ENCODE assay signal across 2 cellular contexts in genomic region chr7:219581-220150, GRCh38.
A peak's percentile ranks its signal among the peaks of the same experiment; 100 is the strongest.
TF ChIP-seq lines count a peak whose summit lies in the region.

No MANE protein-coding gene starts in this region.

TF ChIP-seq in H1, 55 proteins besides CTCF, POLR2A, EP300 and RAD21:
- TF ChIP-seq KDM1A (IDR thresholded peaks at IDR 0.05; ENCODE audit: borderline replicate concordance, low read length) (no peak), PHF8 (conservative IDR thresholded peaks at IDR 0.05; ENCODE audit: low read depth, low read length) (no peak), BCL11A (IDR thresholded peaks at IDR 0.05; ENCODE audit: low read depth in 2 of 2, low read length in 2 of 2) (no peak), SUZ12 (IDR thresholded peaks at IDR 0.05; ENCODE audit: low read length) (no peak), EGR1 (IDR thresholded peaks at IDR 0.05; ENCODE audit: borderline replicate concordance, low read depth, low read length) (no peak), GTF2F1 (IDR thresholded peaks at IDR 0.05; ENCODE audit: borderline replicate concordance, low read depth, low read length) (no peak), ATF2 (IDR thresholded peaks at IDR 0.05; ENCODE audit: low read length) (no peak), JUND (IDR thresholded peaks at IDR 0.05; ENCODE audit: low read length) (no peak), MAX (IDR thresholded peaks at IDR 0.05) (no peak), TBP (IDR thresholded peaks at IDR 0.05; ENCODE audit: low read depth, low read length) (no peak), GABPA (IDR thresholded peaks at IDR 0.05; ENCODE audit: borderline replicate concordance, insufficient read depth, low read length) (no peak), EZH2 (IDR thresholded peaks at IDR 0.05; ENCODE audit: low read depth, low read length, severe bottlenecking) (no peak), TCF12 (IDR thresholded peaks at IDR 0.05; ENCODE audit: low read depth, low read length) (no peak), JUN (IDR thresholded peaks at IDR 0.05; ENCODE audit: low read depth, low read length) (no peak), HDAC6 (IDR thresholded peaks at IDR 0.05; ENCODE audit: low read depth, low read length) (no peak), CHD1 (IDR thresholded peaks at IDR 0.05; ENCODE audit: low read depth, low read length) (no peak), BACH1 (IDR thresholded peaks at IDR 0.05; ENCODE audit: low read length) (no peak), CREB1 (IDR thresholded peaks at IDR 0.05) (no peak), ZNF274 (IDR thresholded peaks at IDR 0.05; ENCODE audit: borderline replicate concordance, extremely low read depth, low read length) (no peak)

TF ChIP-seq in HepG2, 621 proteins besides CTCF, POLR2A, EP300 and RAD21 (continues in another document):
- TF ChIP-seq FOXA3 (CRISPR knock-in tag; IDR thresholded peaks at IDR 0.05) (peak; percentile 80), SRY (CRISPR knock-in tag; IDR thresholded peaks at IDR 0.05) (no peak), KDM6A (CRISPR knock-in tag; IDR thresholded peaks at IDR 0.05; ENCODE audit: low read depth) (no peak), RXRB (CRISPR knock-in tag; IDR thresholded peaks at IDR 0.05; ENCODE audit: borderline replicate concordance) (peak; percentile 50; the same call in 1 of the 2 replicates), ZBTB7B (CRISPR knock-in tag; IDR thresholded peaks at IDR 0.05) (peak; percentile 77; the same call in 1 of the 2 replicates), GATAD2A (CRISPR knock-in tag; IDR thresholded peaks at IDR 0.05) (peak; percentile 84), ISL2 (CRISPR knock-in tag; IDR thresholded peaks at IDR 0.05) (peak; percentile 48), BORCS8-MEF2B (CRISPR knock-in tag; IDR thresholded peaks at IDR 0.05) (peak; percentile 55; the same call in 1 of the 2 replicates), CCDC6 (CRISPR knock-in tag; IDR thresholded peaks at IDR 0.05) (peak; percentile 82), ZNF276 (CRISPR knock-in tag; IDR thresholded peaks at IDR 0.05; ENCODE audit: low read depth) (no peak), MED1 (CRISPR knock-in tag; IDR thresholded peaks at IDR 0.05) (peak; percentile 52; the same call in 1 of the 2 replicates), ATM (IDR thresholded peaks at IDR 0.05; ENCODE audit: borderline replicate concordance) (no peak), ZNF501 (CRISPR knock-in tag; IDR thresholded peaks at IDR 0.05) (peak; percentile 16; the same call in 1 of the 2 replicates), HDAC2 (CRISPR knock-in tag; IDR thresholded peaks at IDR 0.05) (peak; percentile 46; the same call in 1 of the 2 replicates), MXI1 (IDR thresholded peaks at IDR 0.05; ENCODE audit: borderline replicate concordance, low read depth, low read length) (no peak; the same call in 2 of the 3 replicates), MEIS2 (CRISPR knock-in tag; IDR thresholded peaks at IDR 0.05) (0 out of 2 replicates have a peak, but pooled peaks have one; percentile 11), SOX5 (CRISPR knock-in tag; IDR thresholded peaks at IDR 0.05; ENCODE audit: borderline replicate concordance) (peak; percentile 69; the same call in 1 of the 2 replicates), ETV5 (CRISPR knock-in tag; IDR thresholded peaks at IDR 0.05; ENCODE audit: borderline replicate concordance) (no peak), ZSCAN9 (CRISPR knock-in tag; IDR thresholded peaks at IDR 0.05; ENCODE audit: borderline replicate concordance) (0 out of 2 replicates have a peak, but pooled peaks have one; percentile 12), ZNF563 (CRISPR knock-in tag; IDR thresholded peaks at IDR 0.05) (0 out of 2 replicates have a peak, but pooled peaks have one; percentile 21), SOX13 (IDR thresholded peaks at IDR 0.05) (no peak), SOX13 (CRISPR knock-in tag; conservative IDR thresholded peaks at IDR 0.05 in 1 of 2, IDR thresholded peaks at IDR 0.05 in 1 of 2) (peak in 1 of 2 experiments; percentile 78; a peak in 2 of 4 replicates), MYPOP (CRISPR knock-in tag; IDR thresholded peaks at IDR 0.05) (peak; percentile 56; the same call in 1 of the 2 replicates), KDM3A (CRISPR knock-in tag; IDR thresholded peaks at IDR 0.05; ENCODE audit: low read depth) (no peak), ASH2L (IDR thresholded peaks at IDR 0.05; ENCODE audit: insufficient read length, low read depth, low read length) (peak; percentile 63), HMG20B (CRISPR knock-in tag; conservative IDR thresholded peaks at IDR 0.05) (peak; percentile 47; the same call in 1 of the 2 replicates), NKX3-1 (CRISPR knock-in tag; IDR thresholded peaks at IDR 0.05) (no peak), ZNF546 (CRISPR knock-in tag; conservative IDR thresholded peaks at IDR 0.05) (no peak), RNF2 (conservative IDR thresholded peaks at IDR 0.05; ENCODE audit: low read depth) (no peak), ZNF788 (CRISPR knock-in tag; IDR thresholded peaks at IDR 0.05; ENCODE audit: borderline replicate concordance) (peak; percentile 41; the same call in 1 of the 2 replicates), MTF1 (CRISPR knock-in tag; IDR thresholded peaks at IDR 0.05) (no peak), RARA (CRISPR knock-in tag; IDR thresholded peaks at IDR 0.05) (peak; percentile 49; the same call in 1 of the 2 replicates), ZNF746 (CRISPR knock-in tag; IDR thresholded peaks at IDR 0.05) (0 out of 2 replicates have a peak, but pooled peaks have one; percentile 69), REPIN1 (CRISPR knock-in tag; IDR thresholded peaks at IDR 0.05; ENCODE audit: borderline replicate concordance, low read depth) (0 out of 2 replicates have a peak, but pooled peaks have one; percentile 67), HOXA3 (CRISPR knock-in tag; IDR thresholded peaks at IDR 0.05) (peak; percentile 65), DNMT1 (CRISPR knock-in tag; IDR thresholded peaks at IDR 0.05) (no peak)
- TF ChIP-seq, protein P1, sequence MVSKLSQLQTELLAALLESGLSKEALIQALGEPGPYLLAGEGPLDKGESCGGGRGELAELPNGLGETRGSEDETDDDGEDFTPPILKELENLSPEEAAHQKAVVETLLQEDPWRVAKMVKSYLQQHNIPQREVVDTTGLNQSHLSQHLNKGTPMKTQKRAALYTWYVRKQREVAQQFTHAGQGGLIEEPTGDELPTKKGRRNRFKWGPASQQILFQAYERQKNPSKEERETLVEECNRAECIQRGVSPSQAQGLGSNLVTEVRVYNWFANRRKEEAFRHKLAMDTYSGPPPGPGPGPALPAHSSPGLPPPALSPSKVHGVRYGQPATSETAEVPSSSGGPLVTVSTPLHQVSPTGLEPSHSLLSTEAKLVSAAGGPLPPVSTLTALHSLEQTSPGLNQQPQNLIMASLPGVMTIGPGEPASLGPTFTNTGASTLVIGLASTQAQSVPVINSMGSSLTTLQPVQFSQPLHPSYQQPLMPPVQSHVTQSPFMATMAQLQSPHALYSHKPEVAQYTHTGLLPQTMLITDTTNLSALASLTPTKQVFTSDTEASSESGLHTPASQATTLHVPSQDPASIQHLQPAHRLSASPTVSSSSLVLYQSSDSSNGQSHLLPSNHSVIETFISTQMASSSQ (IDR thresholded peaks at IDR 0.05; ENCODE audit: low read depth), result no peak
- TF ChIP-seq, protein P1 (CRISPR knock-in tag; IDR thresholded peaks at IDR 0.05; ENCODE audit: borderline replicate concordance), result peak; percentile 63; the same call in 1 of the 2 replicates
- TF ChIP-seq, protein P2, sequence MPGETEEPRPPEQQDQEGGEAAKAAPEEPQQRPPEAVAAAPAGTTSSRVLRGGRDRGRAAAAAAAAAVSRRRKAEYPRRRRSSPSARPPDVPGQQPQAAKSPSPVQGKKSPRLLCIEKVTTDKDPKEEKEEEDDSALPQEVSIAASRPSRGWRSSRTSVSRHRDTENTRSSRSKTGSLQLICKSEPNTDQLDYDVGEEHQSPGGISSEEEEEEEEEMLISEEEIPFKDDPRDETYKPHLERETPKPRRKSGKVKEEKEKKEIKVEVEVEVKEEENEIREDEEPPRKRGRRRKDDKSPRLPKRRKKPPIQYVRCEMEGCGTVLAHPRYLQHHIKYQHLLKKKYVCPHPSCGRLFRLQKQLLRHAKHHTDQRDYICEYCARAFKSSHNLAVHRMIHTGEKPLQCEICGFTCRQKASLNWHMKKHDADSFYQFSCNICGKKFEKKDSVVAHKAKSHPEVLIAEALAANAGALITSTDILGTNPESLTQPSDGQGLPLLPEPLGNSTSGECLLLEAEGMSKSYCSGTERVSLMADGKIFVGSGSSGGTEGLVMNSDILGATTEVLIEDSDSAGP (CRISPR knock-in tag; IDR thresholded peaks at IDR 0.05; ENCODE audit: borderline replicate concordance), result peak; percentile 45; the same call in 1 of the 2 replicates
- TF ChIP-seq, protein P3, sequence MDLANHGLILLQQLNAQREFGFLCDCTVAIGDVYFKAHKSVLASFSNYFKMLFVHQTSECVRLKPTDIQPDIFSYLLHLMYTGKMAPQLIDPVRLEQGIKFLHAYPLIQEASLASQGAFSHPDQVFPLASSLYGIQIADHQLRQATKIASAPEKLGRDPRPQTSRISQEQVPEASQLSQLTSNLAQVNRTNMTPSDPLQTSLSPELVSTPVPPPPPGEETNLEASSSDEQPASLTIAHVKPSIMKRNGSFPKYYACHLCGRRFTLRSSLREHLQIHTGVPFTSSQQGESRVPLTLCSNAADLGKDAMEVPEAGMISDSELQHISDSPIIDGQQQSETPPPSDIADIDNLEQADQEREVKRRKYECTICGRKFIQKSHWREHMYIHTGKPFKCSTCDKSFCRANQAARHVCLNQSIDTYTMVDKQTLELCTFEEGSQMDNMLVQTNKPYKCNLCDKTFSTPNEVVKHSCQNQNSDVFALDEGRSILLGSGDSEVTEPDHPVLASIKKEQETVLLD (CRISPR knock-in tag; IDR thresholded peaks at IDR 0.05; ENCODE audit: low read depth), result no peak
- TF ChIP-seq, protein P4, sequence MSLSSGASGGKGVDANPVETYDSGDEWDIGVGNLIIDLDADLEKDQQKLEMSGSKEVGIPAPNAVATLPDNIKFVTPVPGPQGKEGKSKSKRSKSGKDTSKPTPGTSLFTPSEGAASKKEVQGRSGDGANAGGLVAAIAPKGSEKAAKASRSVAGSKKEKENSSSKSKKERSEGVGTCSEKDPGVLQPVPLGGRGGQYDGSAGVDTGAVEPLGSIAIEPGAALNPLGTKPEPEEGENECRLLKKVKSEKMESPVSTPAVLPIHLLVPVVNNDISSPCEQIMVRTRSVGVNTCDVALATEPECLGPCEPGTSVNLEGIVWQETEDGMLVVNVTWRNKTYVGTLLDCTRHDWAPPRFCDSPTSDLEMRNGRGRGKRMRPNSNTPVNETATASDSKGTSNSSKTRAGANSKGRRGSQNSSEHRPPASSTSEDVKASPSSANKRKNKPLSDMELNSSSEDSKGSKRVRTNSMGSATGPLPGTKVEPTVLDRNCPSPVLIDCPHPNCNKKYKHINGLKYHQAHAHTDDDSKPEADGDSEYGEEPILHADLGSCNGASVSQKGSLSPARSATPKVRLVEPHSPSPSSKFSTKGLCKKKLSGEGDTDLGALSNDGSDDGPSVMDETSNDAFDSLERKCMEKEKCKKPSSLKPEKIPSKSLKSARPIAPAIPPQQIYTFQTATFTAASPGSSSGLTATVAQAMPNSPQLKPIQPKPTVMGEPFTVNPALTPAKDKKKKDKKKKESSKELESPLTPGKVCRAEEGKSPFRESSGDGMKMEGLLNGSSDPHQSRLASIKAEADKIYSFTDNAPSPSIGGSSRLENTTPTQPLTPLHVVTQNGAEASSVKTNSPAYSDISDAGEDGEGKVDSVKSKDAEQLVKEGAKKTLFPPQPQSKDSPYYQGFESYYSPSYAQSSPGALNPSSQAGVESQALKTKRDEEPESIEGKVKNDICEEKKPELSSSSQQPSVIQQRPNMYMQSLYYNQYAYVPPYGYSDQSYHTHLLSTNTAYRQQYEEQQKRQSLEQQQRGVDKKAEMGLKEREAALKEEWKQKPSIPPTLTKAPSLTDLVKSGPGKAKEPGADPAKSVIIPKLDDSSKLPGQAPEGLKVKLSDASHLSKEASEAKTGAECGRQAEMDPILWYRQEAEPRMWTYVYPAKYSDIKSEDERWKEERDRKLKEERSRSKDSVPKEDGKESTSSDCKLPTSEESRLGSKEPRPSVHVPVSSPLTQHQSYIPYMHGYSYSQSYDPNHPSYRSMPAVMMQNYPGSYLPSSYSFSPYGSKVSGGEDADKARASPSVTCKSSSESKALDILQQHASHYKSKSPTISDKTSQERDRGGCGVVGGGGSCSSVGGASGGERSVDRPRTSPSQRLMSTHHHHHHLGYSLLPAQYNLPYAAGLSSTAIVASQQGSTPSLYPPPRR (CRISPR knock-in tag; IDR thresholded peaks at IDR 0.05; ENCODE audit: borderline replicate concordance), result peak; percentile 22; the same call in 1 of the 2 replicates
- TF ChIP-seq, protein P5, sequence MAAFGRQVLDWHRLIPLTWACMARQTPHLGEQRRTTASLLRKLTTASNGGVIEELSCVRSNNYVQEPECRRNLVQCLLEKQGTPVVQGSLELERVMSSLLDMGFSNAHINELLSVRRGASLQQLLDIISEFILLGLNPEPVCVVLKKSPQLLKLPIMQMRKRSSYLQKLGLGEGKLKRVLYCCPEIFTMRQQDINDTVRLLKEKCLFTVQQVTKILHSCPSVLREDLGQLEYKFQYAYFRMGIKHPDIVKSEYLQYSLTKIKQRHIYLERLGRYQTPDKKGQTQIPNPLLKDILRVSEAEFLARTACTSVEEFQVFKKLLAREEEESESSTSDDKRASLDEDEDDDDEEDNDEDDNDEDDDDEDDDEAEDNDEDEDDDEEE (CRISPR knock-in tag; IDR thresholded peaks at IDR 0.05), result no peak
